In the genomic region with DNA sequence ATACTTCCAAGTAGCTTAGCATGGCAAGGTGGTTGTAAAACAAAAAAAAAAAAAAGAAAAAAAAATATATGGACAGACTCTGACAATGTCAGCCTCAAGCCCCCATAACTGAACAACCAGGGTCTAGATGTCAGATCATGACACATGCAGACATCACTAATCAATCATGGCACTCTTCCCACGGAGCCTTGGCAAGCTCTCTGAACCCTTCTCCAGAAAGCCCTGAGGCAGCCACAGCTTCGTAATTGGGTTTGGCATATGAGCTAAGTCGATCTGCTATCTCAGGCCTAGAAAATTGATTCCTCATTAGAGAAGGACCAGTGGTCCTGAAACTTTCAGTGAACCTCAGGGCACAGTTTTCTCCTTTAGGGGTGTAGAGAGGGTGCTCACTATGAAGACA, we compare ENCODE assay signal across 1 cellular context.
TF ChIP-seq lines count a peak whose summit lies in the region.

No MANE protein-coding gene starts in this region.

TF ChIP-seq in GM23338, 12 proteins besides CTCF, POLR2A, EP300 and RAD21 (continued from another document):
- TF ChIP-seq, protein P1, sequence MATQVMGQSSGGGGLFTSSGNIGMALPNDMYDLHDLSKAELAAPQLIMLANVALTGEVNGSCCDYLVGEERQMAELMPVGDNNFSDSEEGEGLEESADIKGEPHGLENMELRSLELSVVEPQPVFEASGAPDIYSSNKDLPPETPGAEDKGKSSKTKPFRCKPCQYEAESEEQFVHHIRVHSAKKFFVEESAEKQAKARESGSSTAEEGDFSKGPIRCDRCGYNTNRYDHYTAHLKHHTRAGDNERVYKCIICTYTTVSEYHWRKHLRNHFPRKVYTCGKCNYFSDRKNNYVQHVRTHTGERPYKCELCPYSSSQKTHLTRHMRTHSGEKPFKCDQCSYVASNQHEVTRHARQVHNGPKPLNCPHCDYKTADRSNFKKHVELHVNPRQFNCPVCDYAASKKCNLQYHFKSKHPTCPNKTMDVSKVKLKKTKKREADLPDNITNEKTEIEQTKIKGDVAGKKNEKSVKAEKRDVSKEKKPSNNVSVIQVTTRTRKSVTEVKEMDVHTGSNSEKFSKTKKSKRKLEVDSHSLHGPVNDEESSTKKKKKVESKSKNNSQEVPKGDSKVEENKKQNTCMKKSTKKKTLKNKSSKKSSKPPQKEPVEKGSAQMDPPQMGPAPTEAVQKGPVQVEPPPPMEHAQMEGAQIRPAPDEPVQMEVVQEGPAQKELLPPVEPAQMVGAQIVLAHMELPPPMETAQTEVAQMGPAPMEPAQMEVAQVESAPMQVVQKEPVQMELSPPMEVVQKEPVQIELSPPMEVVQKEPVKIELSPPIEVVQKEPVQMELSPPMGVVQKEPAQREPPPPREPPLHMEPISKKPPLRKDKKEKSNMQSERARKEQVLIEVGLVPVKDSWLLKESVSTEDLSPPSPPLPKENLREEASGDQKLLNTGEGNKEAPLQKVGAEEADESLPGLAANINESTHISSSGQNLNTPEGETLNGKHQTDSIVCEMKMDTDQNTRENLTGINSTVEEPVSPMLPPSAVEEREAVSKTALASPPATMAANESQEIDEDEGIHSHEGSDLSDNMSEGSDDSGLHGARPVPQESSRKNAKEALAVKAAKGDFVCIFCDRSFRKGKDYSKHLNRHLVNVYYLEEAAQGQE (IDR thresholded peaks at IDR 0.05; ENCODE audit: unreplicated experiment) = no peak
- TF ChIP-seq ZNF114 (CRISPR knock-in tag; IDR thresholded peaks at IDR 0.05) = no peak
TF ChIP-seq in GM23338: peak in this region for 0.
